8 cellular contexts compared by ENCODE assay signal in genomic region chr11:77589181-77589520, GRCh38. TPM values are rescaled to one million over a fixed set of nuclear protein-coding genes. Genes with fewer than 3 reads are reported as not detected.
DNase-seq lines count a peak whose midpoint lies in the region; ATAC-seq and TF ChIP-seq lines count a peak whose summit lies in the region.

No MANE protein-coding gene starts in this region.

- H3K36me3 Mint-ChIP-seq in IgD-negative memory B cell (no peaks in the 10 kb centered on the region), naive B cell (no peaks in the 10 kb centered on the region)

- H3K4me1 ChIP-seq in A673 (ENCODE audit: insufficient read depth, low read length, poor library complexity, severe bottlenecking), result peaks cover 15% of the 10 kb centered on the region
- peaks cover 6% of the 10 kb centered on the region for H3K4me1 ChIP-seq in colonic mucosa

- H3K27ac Mint-ChIP-seq in IgD-negative memory B cell, result no peak overlapping the region
- no peak overlapping the region for H3K27ac Mint-ChIP-seq in naive B cell

- intact Hi-C loops in A673 (cut with micrococcal nuclease; ENCODE audit: unreplicated experiment), result no loop called here
- intact Hi-C loops in colonic mucosa (cut with DNase I), result no loop called here

- CTCF ChIA-PET in A673 (lab: Charles Lee), result no interaction called here

- DNase-seq in A673 (ENCODE audit: low spot score) (no peak), colonic mucosa (no peak), naive B cell (no peak), pons (ENCODE audit: low spot score) (no peak), NCI-H1105 treated with DMSO at 0.1 percent for 48 hours (lab: John Stamatoyannopoulos, UW) (no peak), NCI-H2227 (lab: John Stamatoyannopoulos, UW; ENCODE audit: unreplicated experiment) (no peak)

- ATAC-seq in GM19463 (IDR thresholded peaks at IDR 0.05; ENCODE audit: unreplicated experiment) (peak; percentile 22), naive B cell (ENCODE audit: low read depth in 2 of 2) (peak; percentile 29 to 32)

- no TSS peak for BruUV-seq in A673 (replicated peaks; lab: Mats Ljungman, UMichigan)

- H3K4me3 ChIP-seq in A673 (ENCODE audit: low read depth, low read length, poor library complexity, severe bottlenecking), result peak overlapping the region; percentile 70
- H3K4me3 ChIP-seq in colonic mucosa, result peak overlapping the region; percentile 61

- peak overlapping the region; percentile 60 to 80 for H3K9ac ChIP-seq in colonic mucosa (ENCODE audit: low read depth in 2 of 2, low read length in 2 of 2)

- H3K36me3 ChIP-seq in A673 (ENCODE audit: insufficient read depth, low read length, poor library complexity, severe bottlenecking) (no peaks in the 10 kb centered on the region), colonic mucosa (no peaks in the 10 kb centered on the region)

- H3K4me3 Mint-ChIP-seq in IgD-negative memory B cell (peak overlapping the region; percentile 87 to 94 (median 93)), naive B cell (peak overlapping the region; percentile 83 to 95 (median 91))

- H3K9me3 Mint-ChIP-seq in IgD-negative memory B cell, result no peaks in the 10 kb centered on the region
- H3K9me3 Mint-ChIP-seq in naive B cell, result no peaks in the 10 kb centered on the region

- POLR2A ChIA-PET in A673 (lab: Charles Lee; ENCODE audit: low non-redundant PET), result no interaction called here

- H3K4me1 Mint-ChIP-seq in IgD-negative memory B cell (peaks cover 2 to 14% (median 13%) of the 10 kb centered on the region in 3 donors), naive B cell (peaks cover 13 to 22% (median 18%) of the 10 kb centered on the region in 3 donors)

- no peaks in the 10 kb centered on the region for H3K9me3 ChIP-seq in A673 (ENCODE audit: low read depth, low read length, poor library complexity, severe bottlenecking)
- no peaks in the 10 kb centered on the region for H3K9me3 ChIP-seq in colonic mucosa

- H3K27ac ChIP-seq in A673 (ENCODE audit: low read depth, low read length, poor library complexity, severe bottlenecking) (peak overlapping the region; percentile 67), colonic mucosa (peak overlapping the region; percentile 88)

- H3K27me3 Mint-ChIP-seq in IgD-negative memory B cell, result no peaks in the 10 kb centered on the region
- H3K27me3 Mint-ChIP-seq in naive B cell, result peaks cover 0 to 20% (median 13%) of the 10 kb centered on the region in 3 donors

- TF ChIP-seq CTCF in A673 (conservative IDR thresholded peaks at IDR 0.05; ENCODE audit: low read depth, low read length) (no peak), colonic mucosa (IDR thresholded peaks at IDR 0.05) (no peak)

- H3K27me3 ChIP-seq in A673 (replicated peaks; ENCODE audit: insufficient read depth, low read depth, low read length, poor library complexity) (no peaks in the 10 kb centered on the region), colonic mucosa (no peaks in the 10 kb centered on the region)

RNA-seq across cellular contexts. Expression of gene AQP11, which starts 0.6 kb away (rescaled TPM):
- total RNA-seq in A673 (2021), result 0.39 and 1.0 TPM in 2 replicates
- 0.48 TPM for polyA plus RNA-seq in IgD-negative memory B cell
- 1 to 10 TPM; 4.3 to 5.4 TPM for total RNA-seq in colonic mucosa
- polyA plus RNA-seq in naive B cell (ENCODE audit: low read depth in 6 of 6), result 1 to 10 TPM in 2 of 6 donors, under 1 TPM in 4; 0.36 to 2.0 (median 0.73) TPM

RNA-seq across cellular contexts. Expression of gene CLNS1A, which starts 48.4 kb away (rescaled TPM):
- total RNA-seq in A673 (2021) (186 and 198 TPM in 2 replicates), colonic mucosa (10 to 100 TPM; 81.0 to 81.6 TPM)
- polyA plus RNA-seq in IgD-negative memory B cell (100 TPM), naive B cell (ENCODE audit: low read depth in 6 of 6) (100 to 1,000 TPM in 5 of 6 donors, 10 to 100 TPM in 1; 95.3 to 196 (median 155) TPM)
